Comparison of ENCODE assay signal across 1 cellular context in genomic region chr4:120228086-120228485, GRCh38.
TF ChIP-seq lines count a peak whose summit lies in the region.

No MANE protein-coding gene starts in this region.

TF ChIP-seq in GM23338, 12 proteins besides CTCF, POLR2A, EP300 and RAD21 (continued from another document):
- TF ChIP-seq ZNF462 (CRISPR knock-in tag; IDR thresholded peaks at IDR 0.05) (no peak), REST (IDR thresholded peaks at IDR 0.05; ENCODE audit: unreplicated experiment) (no peak)
